Comparison of ENCODE assay signal across 11 cellular contexts in genomic region chr9:132644251-132644650, GRCh38. TPM values are rescaled to one million over a fixed set of nuclear protein-coding genes. Genes with fewer than 3 reads are reported as not detected.
DNase-seq lines count a peak whose midpoint lies in the region; ATAC-seq and TF ChIP-seq lines count a peak whose summit lies in the region.
"Had no signal": no experiment of that assay in that cellular context is flagged by ENCODE, and none has a peak within 500 bp of the region (broad histone marks: within the 10 kb centered on the region; RNA-seq: fewer than 3 reads in every experiment).

No MANE protein-coding gene starts in this region.

- BruUV-seq in mammary epithelial cell (replicated peaks; lab: Mats Ljungman, UMichigan) = no TSS peak
- BruUV-seq in MCF 10A (replicated peaks; lab: Mats Ljungman, UMichigan) = no TSS peak

- no peaks in the 10 kb centered on the region for H3K9me3 Mint-ChIP-seq in MCF 10A (ENCODE audit: unreplicated experiment)
- H3K9me3 Mint-ChIP-seq in type B pancreatic cell = no peaks in the 10 kb centered on the region
- H3K9me3 Mint-ChIP-seq in stimulated activated memory B cell treated with anti-CD40 and anti-IgM and Interleukin-4, amounts not matched to agents 10 μg/mL and 1 μg/mL and 100 μg/mL, for 72 hours = no peaks in the 10 kb centered on the region
- H3K9me3 Mint-ChIP-seq in activated T-helper 2 cell treated with anti-CD3 and anti-CD28 coated beads, Interferon-gamma antibody, Interleukin-2, Interleukin-4, amounts not matched to agents 10 μg/mL and 5 μg/mL and 100 μg/mL, durations not matched to agents 14 hours and 24 hours and 36 hours = no peaks in the 10 kb centered on the region

- H3K4me3 ChIP-seq in mammary epithelial cell (replicated peaks in 1 of 3; ENCODE audit: insufficient read depth in 1 of 3, low read depth in 2 of 3, low read length in 3 of 3) (no peak overlapping the region), MM.1S (ENCODE audit: low read length) (no peak overlapping the region), brain microvascular endothelial cell (ENCODE audit: low read depth, low read length) (no peak overlapping the region)

- H3K36me3 ChIP-seq in mammary epithelial cell (ENCODE audit: insufficient read depth, low read length) (peaks cover 34% of the 10 kb centered on the region), MM.1S (replicated peaks; ENCODE audit: insufficient read depth, low read length) (peaks cover 9% of the 10 kb centered on the region; the same call in 1 of the 2 replicates), brain microvascular endothelial cell (replicated peaks) (peaks cover 59% of the 10 kb centered on the region)

- H3K9me3 ChIP-seq in mammary epithelial cell (replicated peaks; ENCODE audit: insufficient read depth, low read length) (no peaks in the 10 kb centered on the region), MM.1S (replicated peaks; ENCODE audit: insufficient read depth, low read length) (no peaks in the 10 kb centered on the region)

- no peak overlapping the region for H3K9ac ChIP-seq in mammary epithelial cell (ENCODE audit: insufficient read depth, low read length)
- H3K9ac ChIP-seq in MM.1S (ENCODE audit: low read length) = no peak overlapping the region

- in situ Hi-C loops in mammary epithelial cell (cut with MboI; ENCODE audit: low sequenced_read_pairs in 2 of 2) = no loop called here
- in situ Hi-C loops in brain microvascular endothelial cell (cut with HindIII; ENCODE audit: low pct_ligation_motif_present, low sequenced_read_pairs) = no loop called here

- intact Hi-C loops in mammary epithelial cell (cut with micrococcal nuclease) (no loop called here), MCF 10A (cut with micrococcal nuclease) (no loop called here)
- intact Hi-C loops in activated T-helper 2 cell treated with anti-CD3 and anti-CD28 coated beads, Interferon-gamma antibody, Interleukin-2, Interleukin-4, amounts not matched to agents 10 μg/mL and 5 μg/mL and 100 μg/mL, durations not matched to agents 14 hours and 24 hours and 36 hours (cut with micrococcal nuclease) = no loop called here

- no peak overlapping the region for H3K4me3 Mint-ChIP-seq in MCF 10A (ENCODE audit: unreplicated experiment)
- H3K4me3 Mint-ChIP-seq in type B pancreatic cell = no peak overlapping the region
- H3K4me3 Mint-ChIP-seq in stimulated activated memory B cell treated with anti-CD40 and anti-IgM and Interleukin-4, amounts not matched to agents 10 μg/mL and 1 μg/mL and 100 μg/mL, for 72 hours = no peak overlapping the region
- H3K4me3 Mint-ChIP-seq in activated T-helper 2 cell treated with anti-CD3 and anti-CD28 coated beads, Interferon-gamma antibody, Interleukin-2, Interleukin-4, amounts not matched to agents 10 μg/mL and 5 μg/mL and 100 μg/mL, durations not matched to agents 14 hours and 24 hours and 36 hours (ENCODE audit: low read depth) = no peak overlapping the region

- no peaks in the 10 kb centered on the region for H3K27me3 ChIP-seq in mammary epithelial cell (ENCODE audit: insufficient read depth, low read length)
- no peaks in the 10 kb centered on the region for H3K27me3 ChIP-seq in MM.1S (replicated peaks; ENCODE audit: insufficient read depth, low read length)
- no peaks in the 10 kb centered on the region for H3K27me3 ChIP-seq in brain microvascular endothelial cell (replicated peaks)

- H2AFZ ChIP-seq in mammary epithelial cell (ENCODE audit: low read depth, low read length) (no peak overlapping the region), MM.1S (ENCODE audit: low read length) (no peak overlapping the region)

- WGBS in mammary epithelial cell (ENCODE audit: low coverage, missing lambda C conversion rate) = 70% methylated on average over 3 of the region's 3 CpGs

- H3K36me3 Mint-ChIP-seq in MCF 10A (ENCODE audit: insufficient read depth, unreplicated experiment) (peaks cover 77% of the 10 kb centered on the region), type B pancreatic cell (peaks cover 35% of the 10 kb centered on the region)
- peaks cover 63% of the 10 kb centered on the region for H3K36me3 Mint-ChIP-seq in stimulated activated memory B cell treated with anti-CD40 and anti-IgM and Interleukin-4, amounts not matched to agents 10 μg/mL and 1 μg/mL and 100 μg/mL, for 72 hours
- H3K36me3 Mint-ChIP-seq in activated T-helper 2 cell treated with anti-CD3 and anti-CD28 coated beads, Interferon-gamma antibody, Interleukin-2, Interleukin-4, amounts not matched to agents 10 μg/mL and 5 μg/mL and 100 μg/mL, durations not matched to agents 14 hours and 24 hours and 36 hours (ENCODE audit: low read depth) = peaks cover 83% of the 10 kb centered on the region

- H3K9me2 ChIP-seq in MM.1S (replicated peaks; ENCODE audit: insufficient read depth, low read length) = no peaks in the 10 kb centered on the region

- no peaks in the 10 kb centered on the region for H3F3A ChIP-seq in MM.1S (ENCODE audit: insufficient read depth, low read length)

- CTCF ChIA-PET in mammary epithelial cell (lab: Charles Lee; ENCODE audit: low non-redundant PET) = no interaction called here
- CTCF ChIA-PET in MCF 10A (lab: Yijun Ruan, JAX) = interaction anchor here (1.1 to 1.3 kb wide), 2 partner anchors 10 to 13 kb away, joined by 3 read pairs; no protein-coding TSS in a partner anchor

- no peak overlapping the region for H3K27ac ChIP-seq in mammary epithelial cell (ENCODE audit: insufficient read depth, low read depth, low read length)
- no peak overlapping the region for H3K27ac ChIP-seq in MM.1S (ENCODE audit: low read length)
- no peak overlapping the region for H3K27ac ChIP-seq in brain microvascular endothelial cell
- H3K27ac ChIP-seq: RWPE1 had no signal

- no peak for ATAC-seq in HG03175 (IDR thresholded peaks at IDR 0.05; ENCODE audit: unreplicated experiment)
- no peak for ATAC-seq in stimulated activated memory B cell treated with anti-CD40 and anti-IgM and Interleukin-4, amounts not matched to agents 10 μg/mL and 1 μg/mL and 100 μg/mL, for 72 hours

- H3K27me3 Mint-ChIP-seq in MCF 10A (ENCODE audit: insufficient read depth, unreplicated experiment) = no peaks in the 10 kb centered on the region
- H3K27me3 Mint-ChIP-seq in type B pancreatic cell = no peaks in the 10 kb centered on the region
- no peaks in the 10 kb centered on the region for H3K27me3 Mint-ChIP-seq in stimulated activated memory B cell treated with anti-CD40 and anti-IgM and Interleukin-4, amounts not matched to agents 10 μg/mL and 1 μg/mL and 100 μg/mL, for 72 hours
- H3K27me3 Mint-ChIP-seq in activated T-helper 2 cell treated with anti-CD3 and anti-CD28 coated beads, Interferon-gamma antibody, Interleukin-2, Interleukin-4, amounts not matched to agents 10 μg/mL and 5 μg/mL and 100 μg/mL, durations not matched to agents 14 hours and 24 hours and 36 hours (ENCODE audit: low read depth) = no peaks in the 10 kb centered on the region

- DNase-seq in mammary epithelial cell (no peak), MCF 10A (ENCODE audit: unreplicated experiment) (no peak), MM.1S (no peak), brain microvascular endothelial cell (no peak), type B pancreatic cell (ENCODE audit: extremely low spot score, unreplicated experiment) (no peak)
- DNase-seq in activated T-helper 2 cell treated with anti-CD3 and anti-CD28 coated beads, Interferon-gamma antibody, Interleukin-2, Interleukin-4, amounts not matched to agents 10 μg/mL and 5 μg/mL and 100 μg/mL, durations not matched to agents 14 hours and 24 hours and 36 hours (ENCODE audit: low spot score) = no peak
- DNase-seq: activated CD4-positive, alpha-beta T cell treated with anti-CD3 and anti-CD28 coated beads for 4 hours; AML-193 had no signal

- H3K4me1 Mint-ChIP-seq in MCF 10A (ENCODE audit: insufficient read depth, unreplicated experiment) (no peaks in the 10 kb centered on the region), type B pancreatic cell (ENCODE audit: unreplicated experiment) (no peaks in the 10 kb centered on the region)
- H3K4me1 Mint-ChIP-seq in stimulated activated memory B cell treated with anti-CD40 and anti-IgM and Interleukin-4, amounts not matched to agents 10 μg/mL and 1 μg/mL and 100 μg/mL, for 72 hours = no peaks in the 10 kb centered on the region
- H3K4me1 Mint-ChIP-seq in activated T-helper 2 cell treated with anti-CD3 and anti-CD28 coated beads, Interferon-gamma antibody, Interleukin-2, Interleukin-4, amounts not matched to agents 10 μg/mL and 5 μg/mL and 100 μg/mL, durations not matched to agents 14 hours and 24 hours and 36 hours (ENCODE audit: low read depth) = peaks cover 5% of the 10 kb centered on the region

- dilution Hi-C loops in mammary epithelial cell (cut with HindIII; ENCODE audit: low sequenced_read_pairs) = no loop called here

- POLR2A ChIA-PET in MCF 10A (lab: Yijun Ruan, JAX) = interaction anchor here (0.7 to 2.4 kb wide), 3 partner anchors 8 to 125 kb away, joined by 3 to 10 read pairs (median 3); partner anchors contain the start of genes DDX31 and GTF3C4

- H4K20me1 ChIP-seq in mammary epithelial cell (ENCODE audit: insufficient read depth, low read length) (no peaks in the 10 kb centered on the region), MM.1S (ENCODE audit: insufficient read depth, low read length) (no peaks in the 10 kb centered on the region)

- H3K27ac Mint-ChIP-seq in MCF 10A (ENCODE audit: low read depth, unreplicated experiment) (no peak overlapping the region), type B pancreatic cell (no peak overlapping the region)
- H3K27ac Mint-ChIP-seq in stimulated activated memory B cell treated with anti-CD40 and anti-IgM and Interleukin-4, amounts not matched to agents 10 μg/mL and 1 μg/mL and 100 μg/mL, for 72 hours = no peak overlapping the region
- no peak overlapping the region for H3K27ac Mint-ChIP-seq in activated T-helper 2 cell treated with anti-CD3 and anti-CD28 coated beads, Interferon-gamma antibody, Interleukin-2, Interleukin-4, amounts not matched to agents 10 μg/mL and 5 μg/mL and 100 μg/mL, durations not matched to agents 14 hours and 24 hours and 36 hours

- H3K79me2 ChIP-seq in mammary epithelial cell (ENCODE audit: insufficient read depth, low read length) (peaks cover 6% of the 10 kb centered on the region), MM.1S (ENCODE audit: low read length) (no peaks in the 10 kb centered on the region)

- H3K4me2 ChIP-seq in mammary epithelial cell (ENCODE audit: insufficient read depth, low read depth, low read length) (no peak overlapping the region), MM.1S (ENCODE audit: low read depth, low read length) (no peak overlapping the region)

- TF ChIP-seq CTCF in mammary epithelial cell (conservative IDR thresholded peaks at IDR 0.05 in 1 of 2, IDR thresholded peaks at IDR 0.05 in 1 of 2; ENCODE audit: extremely low read depth in 1 of 2, insufficient read depth in 1 of 2, low read depth in 1 of 2, low read length in 2 of 2) (peak; percentile 0 to 35), MCF 10A (IDR thresholded peaks at IDR 0.05; ENCODE audit: unreplicated experiment) (no peak), MM.1S (IDR thresholded peaks at IDR 0.05; ENCODE audit: low read length) (peak; percentile 23), brain microvascular endothelial cell (IDR thresholded peaks at IDR 0.05; ENCODE audit: low read depth, low read length, missing control alignments) (peak; percentile 44), type B pancreatic cell (conservative IDR thresholded peaks at IDR 0.05) (peak; percentile 46)

- H3K4me1 ChIP-seq in mammary epithelial cell (ENCODE audit: insufficient read depth, low read length) = peaks cover 56% of the 10 kb centered on the region
- H3K4me1 ChIP-seq in MM.1S (ENCODE audit: low read length) = no peaks in the 10 kb centered on the region

RNA-seq across cellular contexts. Expression of gene DDX31, which starts 25.5 kb away (rescaled TPM):
- total RNA-seq in mammary epithelial cell = 10 to 100 TPM; 22.7 to 27.0 TPM
- polyA plus RNA-seq in mammary epithelial cell = 17.3 TPM
- polyA minus RNA-seq in mammary epithelial cell = 27.1 TPM
- total RNA-seq in MCF 10A (2022) = 28.5 and 28.8 TPM in 2 replicates
- total RNA-seq in type B pancreatic cell (ENCODE audit: low replicate concordance) = 16.0 and 19.6 TPM in 2 replicates
- 24.7 and 25.7 TPM in 2 replicates for total RNA-seq in activated T-helper 2 cell treated with anti-CD3 and anti-CD28 coated beads, Interferon-gamma antibody, Interleukin-2, Interleukin-4, amounts not matched to agents 10 μg/mL and 5 μg/mL and 100 μg/mL, durations not matched to agents 14 hours and 24 hours and 36 hours

RNA-seq across cellular contexts. Expression of gene GTF3C4, which starts 26.0 kb away (rescaled TPM):
- 10 to 100 TPM; 19.5 to 20.8 TPM for total RNA-seq in mammary epithelial cell
- 5.2 TPM for polyA plus RNA-seq in mammary epithelial cell
- polyA minus RNA-seq in mammary epithelial cell = 23.3 TPM
- 18.3 and 19.7 TPM in 2 replicates for total RNA-seq in MCF 10A (2022)
- total RNA-seq in type B pancreatic cell (ENCODE audit: low replicate concordance) = 23.7 and 25.9 TPM in 2 replicates
- 17.7 and 17.8 TPM in 2 replicates for total RNA-seq in activated T-helper 2 cell treated with anti-CD3 and anti-CD28 coated beads, Interferon-gamma antibody, Interleukin-2, Interleukin-4, amounts not matched to agents 10 μg/mL and 5 μg/mL and 100 μg/mL, durations not matched to agents 14 hours and 24 hours and 36 hours
